Comparison of ENCODE assay signal across 26 cellular contexts in genomic region chr14:37559386-37559785, GRCh38. TPM values are rescaled to one million over a fixed set of nuclear protein-coding genes. Genes with fewer than 3 reads are reported as not detected.
DNase-seq lines count a peak whose midpoint lies in the region; ATAC-seq and TF ChIP-seq lines count a peak whose summit lies in the region.
"Had no signal": no experiment of that assay in that cellular context is flagged by ENCODE, and none has a peak within 500 bp of the region (broad histone marks: within the 10 kb centered on the region; RNA-seq: fewer than 3 reads in every experiment).

No MANE protein-coding gene starts in this region.

- H3K9me3 ChIP-seq in RWPE2 (ENCODE audit: severe bottlenecking) (no peaks in the 10 kb centered on the region), esophagus muscularis mucosa (no peaks in the 10 kb centered on the region), heart left ventricle (no peaks in the 10 kb centered on the region)
- H3K9me3 ChIP-seq: prostate gland, testis had no signal

- H3K4me3 ChIP-seq in AG10803 (ENCODE audit: low read length) (no peak overlapping the region), RWPE2 (ENCODE audit: severe bottlenecking) (no peak overlapping the region), esophagus muscularis mucosa (no peak overlapping the region), heart left ventricle (no peak overlapping the region)
- H3K4me3 ChIP-seq: heart right ventricle, left ventricle myocardium inferior, prostate gland, testis had no signal

- no peak overlapping the region for H3K27ac ChIP-seq in RWPE2 (ENCODE audit: poor library complexity, severe bottlenecking)
- H3K27ac ChIP-seq in esophagus muscularis mucosa (replicated peaks in 1 of 4) = no peak overlapping the region
- H3K27ac ChIP-seq in heart left ventricle = no peak overlapping the region
- H3K27ac ChIP-seq: heart right ventricle, HL-60, left ventricle myocardium inferior, prostate gland, testis had no signal

- H3K36me3 ChIP-seq in RWPE2 (ENCODE audit: low read depth) = no peaks in the 10 kb centered on the region
- no peaks in the 10 kb centered on the region for H3K36me3 ChIP-seq in esophagus muscularis mucosa
- no peaks in the 10 kb centered on the region for H3K36me3 ChIP-seq in heart left ventricle
- H3K36me3 ChIP-seq: heart right ventricle, left ventricle myocardium inferior, prostate gland had no signal

- H3K4me1 ChIP-seq in RWPE2 (ENCODE audit: insufficient read depth, poor library complexity, severe bottlenecking) (no peaks in the 10 kb centered on the region), esophagus muscularis mucosa (no peaks in the 10 kb centered on the region), heart left ventricle (no peaks in the 10 kb centered on the region)
- H3K4me1 ChIP-seq: heart right ventricle, left ventricle myocardium inferior, testis had no signal

- peak; percentile 13 for DNase-seq in AG10803 (ENCODE audit: low read depth)
- DNase-seq in RWPE2 (ENCODE audit: low spot score) = no peak
- peak; percentile 14 for DNase-seq in kidney tubule cell (ENCODE audit: low spot score)
- DNase-seq in esophagus muscularis mucosa (ENCODE audit: extremely low spot score) = no peak
- DNase-seq in heart left ventricle = no peak
- DNase-seq in UCSD-AML1 (lab: John Stamatoyannopoulos, UW; ENCODE audit: unreplicated experiment) = no peak
- DNase-seq: activated CD8-positive, alpha-beta memory T cell treated with anti-CD3 and anti-CD28 coated beads, Interleukin-2, amount 10 ng/mL, durations not matched to agents 7 days and 5 days; activated naive CD4-positive, alpha-beta T cell treated with anti-CD3 and anti-CD28 coated beads, Interleukin-2, amount 10 ng/mL, durations not matched to agents 7 days and 5 days; amygdala; caudate nucleus; CD4-positive, alpha-beta memory T cell; heart right ventricle; left ventricle myocardium inferior; naive B cell; NCI-H2171; NCI-H510A; stimulated activated naive CD8-positive, alpha-beta T cell treated with anti-CD3 and anti-CD28 coated beads, Interleukin-15, Interleukin-2, amounts not matched to agents 100 U/mL and 50 U/mL, for 24 hours; SW 1271; T-helper 9 cell; testis had no signal

- intact Hi-C loops in esophagus muscularis mucosa (cut with DNase I) = no loop called here
- intact Hi-C loops in heart left ventricle (cut with DNase I) = no loop called here

- 92% methylated on average over 6 of the region's 6 CpGs for WGBS in esophagus muscularis mucosa
- 74 to 80% (median 77%) methylated on average over 6 of the region's 6 CpGs for WGBS in heart left ventricle, 4 donors

- no peak for TF ChIP-seq EP300 in esophagus muscularis mucosa (IDR thresholded peaks at IDR 0.05)

- H3K27me3 ChIP-seq in RWPE2 (ENCODE audit: insufficient read depth, poor library complexity, severe bottlenecking) (no peaks in the 10 kb centered on the region), esophagus muscularis mucosa (no peaks in the 10 kb centered on the region), heart left ventricle (no peaks in the 10 kb centered on the region)
- H3K27me3 ChIP-seq: heart right ventricle, testis had no signal

- ATAC-seq in RWPE2 (ENCODE audit: low read depth) = peak; percentile 33; the same call in 1 of the 3 replicates
- ATAC-seq in esophagus mucosa = peak; percentile 77
- no peak for ATAC-seq in activated CD4-positive, CD25-positive, alpha-beta regulatory T cell treated with anti-CD3 and anti-CD28 coated beads, Interleukin-2, amount 50 U/mL, for 24 hours
- no peak for ATAC-seq in heart left ventricle
- ATAC-seq: activated CD8-positive, alpha-beta memory T cell treated with anti-CD3 and anti-CD28 coated beads, Interleukin-2, amount 10 ng/mL, durations not matched to agents 7 days and 5 days; heart right ventricle; stimulated activated naive CD8-positive, alpha-beta T cell treated with anti-CD3 and anti-CD28 coated beads, Interleukin-15, Interleukin-2, amounts not matched to agents 100 U/mL and 50 U/mL, for 24 hours had no signal

- TF ChIP-seq CTCF in AG10803 (conservative IDR thresholded peaks at IDR 0.05; ENCODE audit: low read length) (no peak), RWPE2 (IDR thresholded peaks at IDR 0.05; ENCODE audit: poor library complexity, severe bottlenecking) (no peak), esophagus muscularis mucosa (IDR thresholded peaks at IDR 0.05) (no peak), heart left ventricle (IDR thresholded peaks at IDR 0.05) (no peak)

- TF ChIP-seq POLR2A in esophagus muscularis mucosa (IDR thresholded peaks at IDR 0.05; ENCODE audit: low read depth) (no peak), heart left ventricle (IDR thresholded peaks at IDR 0.05) (no peak)

RNA-seq across cellular contexts. Expression of gene FOXA1, which starts 35.7 kb away (rescaled TPM):
- 14.6 TPM for total RNA-seq in esophagus mucosa
- total RNA-seq in esophagus muscularis mucosa = under 1 TPM in 2 of 4 donors, not detected in 2; 0.17 to 0.97 TPM
- total RNA-seq in heart left ventricle = not detected
- polyA plus RNA-seq in heart left ventricle = not detected
- total RNA-seq: activated CD8-positive, alpha-beta memory T cell treated with anti-CD3 and anti-CD28 coated beads, Interleukin-2, amount 10 ng/mL, durations not matched to agents 7 days and 5 days; CD4-positive, alpha-beta memory T cell; heart right ventricle; left ventricle myocardium inferior; LHCN-M2; skeletal muscle tissue had no signal
- polyA plus RNA-seq: CD4-positive, alpha-beta memory T cell; heart right ventricle had no signal

RNA-seq across cellular contexts. Expression of gene TTC6, which starts 36.0 kb away (rescaled TPM):
- total RNA-seq in esophagus mucosa (1.3 TPM), esophagus muscularis mucosa (not detected), heart left ventricle (not detected)
- not detected for polyA plus RNA-seq in heart left ventricle
- total RNA-seq: activated CD8-positive, alpha-beta memory T cell treated with anti-CD3 and anti-CD28 coated beads, Interleukin-2, amount 10 ng/mL, durations not matched to agents 7 days and 5 days; CD4-positive, alpha-beta memory T cell; heart right ventricle; left ventricle myocardium inferior; LHCN-M2 had no signal
- polyA plus RNA-seq: CD4-positive, alpha-beta memory T cell; heart right ventricle had no signal

Comparison
In these comparisons a context has a peak if more than half of its experiments do, and no peak if none do; other contexts are left out.
1. DNase-seq: peak in AG10803 (single experiment) and kidney tubule cell (single experiment); none in RWPE2 (single experiment), esophagus muscularis mucosa (single experiment), heart left ventricle (0 of 5) and UCSD-AML1 (single experiment).
2. ATAC-seq: peak in RWPE2 (single experiment) and esophagus mucosa (single experiment); none in activated CD4-positive, CD25-positive, alpha-beta regulatory T cell treated with anti-CD3 and anti-CD28 coated beads, Interleukin-2, amount 50 U/mL, for 24 hours (0 of 2) and heart left ventricle (0 of 4).